ENCODE assay signal across 18 cellular contexts in genomic region chr20:47668313-47669156, GRCh38.
A peak's percentile ranks its signal among the peaks of the same experiment; 100 is the strongest.
DNase-seq lines count a peak whose midpoint lies in the region; ATAC-seq, FAIRE-seq and TF ChIP-seq lines count a peak whose summit lies in the region.
"Had no signal": no experiment of that assay in that cellular context is flagged by ENCODE, and none has a peak within 500 bp of the region (broad histone marks: within the 10 kb centered on the region; RNA-seq: fewer than 3 reads in every experiment).

No MANE protein-coding gene starts in this region.

- no peaks in the 10 kb centered on the region for H3K79me2 ChIP-seq in osteoblast (ENCODE audit: insufficient read depth, low read length)

- peaks cover 16% of the 10 kb centered on the region for H3K36me3 Mint-ChIP-seq in central memory CD8-positive, alpha-beta T cell (ENCODE audit: insufficient read depth)

- H3K36me3 ChIP-seq in BLaER1 treated with 17β-estradiol and CSF1 and Interleukin-3, amounts not matched to agents 10 nM and 100 nM: peaks cover 0 to 61% (median 0%) of the 10 kb centered on the region in 11 experiments; a peak in 4 of 22 replicates
- no peaks in the 10 kb centered on the region for H3K36me3 ChIP-seq in osteoblast (ENCODE audit: insufficient read depth, low read length)

- no peaks in the 10 kb centered on the region for H3K9me3 Mint-ChIP-seq in central memory CD8-positive, alpha-beta T cell

- H3K4me3 Mint-ChIP-seq in central memory CD8-positive, alpha-beta T cell: no peak overlapping the region

- H3K4me3 ChIP-seq in BLaER1 treated with 17β-estradiol and CSF1 and Interleukin-3, amounts not matched to agents 10 nM and 100 nM: no peak overlapping the region
- no peak overlapping the region for H3K4me3 ChIP-seq in osteoblast (ENCODE audit: insufficient read depth, low read length)

- H3K9me3 ChIP-seq in BLaER1 treated with 17β-estradiol and CSF1 and Interleukin-3, amounts not matched to agents 10 nM and 100 nM (replicated peaks in 1 of 11): no peaks in the 10 kb centered on the region
- no peaks in the 10 kb centered on the region for H3K9me3 ChIP-seq in osteoblast (ENCODE audit: low read depth, low read length)
- H3K9me3 ChIP-seq: BE2C had no signal

- peak; percentile 28 for FAIRE-seq in HTR-8/SVneo (lab: Jason Lieb, UNC)
- FAIRE-seq: GM12891, GM19239 had no signal

- TF ChIP-seq CTCF in osteoblast (IDR thresholded peaks at IDR 0.05; ENCODE audit: extremely low read depth, low read depth, low read length) (no peak), omental fat pad (IDR thresholded peaks at IDR 0.05) (no peak)

- peaks cover 10% of the 10 kb centered on the region for H3K4me1 Mint-ChIP-seq in central memory CD8-positive, alpha-beta T cell

- H3K27me3 ChIP-seq in BLaER1 treated with 17β-estradiol and CSF1 and Interleukin-3, amounts not matched to agents 10 nM and 100 nM: no peaks in the 10 kb centered on the region
- H3K27me3 ChIP-seq in osteoblast (ENCODE audit: insufficient read depth, low read length): no peaks in the 10 kb centered on the region
- H3K27me3 ChIP-seq: BE2C had no signal

- DNase-seq in HTR-8/SVneo (ENCODE audit: insufficient read length, low spot score) (no peak), osteoblast (ENCODE audit: insufficient read length, low spot score, missing footprints) (peak; percentile 83), ureter (ENCODE audit: low spot score) (no peak), omental fat pad (ENCODE audit: low spot score) (no peak)
- no peak for DNase-seq in central memory CD8-positive, alpha-beta T cell (ENCODE audit: low spot score in 2 of 2)
- DNase-seq: ACHN, BE2C, HCEC 1CT, NCI-H1092, NCI-H748 treated with DMSO at 0.1 percent for 48 hours, SHP77 treated with DMSO at 0.1 percent for 48 hours had no signal

- no peak overlapping the region for H3K27ac ChIP-seq in BLaER1 treated with 17β-estradiol and CSF1 and Interleukin-3, amounts not matched to agents 10 nM and 100 nM
- no peak overlapping the region for H3K27ac ChIP-seq in osteoblast (ENCODE audit: low read depth, low read length)
- H3K27ac ChIP-seq: KMS-11 had no signal

- no peak for ATAC-seq in central memory CD8-positive, alpha-beta T cell (replicated peaks; ENCODE audit: extremely low read depth, poor library complexity, severe bottlenecking)
- no peak for ATAC-seq in HG02970 (IDR thresholded peaks at IDR 0.05; ENCODE audit: low FRiP score, unreplicated experiment)
- no peak for ATAC-seq in GM18873 (IDR thresholded peaks at IDR 0.05; ENCODE audit: low FRiP score, unreplicated experiment)
- no peak for ATAC-seq in omental fat pad (ENCODE audit: low FRiP score)
- ATAC-seq: Panc1 had no signal

- H3K4me1 ChIP-seq in BLaER1 treated with 17β-estradiol and CSF1 and Interleukin-3, amounts not matched to agents 10 nM and 100 nM: peaks cover 5 to 29% (median 23%) of the 10 kb centered on the region in 10 experiments; a peak in 18 of 20 replicates
- H3K4me1 ChIP-seq in osteoblast (ENCODE audit: insufficient read depth, low read length): no peaks in the 10 kb centered on the region
- H3K4me1 ChIP-seq: BE2C had no signal

- peaks cover 0 to 28% (median 0%) of the 10 kb centered on the region in 11 experiments; a peak in 6 of 22 replicates for H4K20me1 ChIP-seq in BLaER1 treated with 17β-estradiol and CSF1 and Interleukin-3, amounts not matched to agents 10 nM and 100 nM
- peaks cover 2% of the 10 kb centered on the region for H4K20me1 ChIP-seq in osteoblast (ENCODE audit: insufficient read depth, low read length)

- no peaks in the 10 kb centered on the region for H3K27me3 Mint-ChIP-seq in central memory CD8-positive, alpha-beta T cell

- no peak overlapping the region for H2AFZ ChIP-seq in osteoblast (ENCODE audit: low read length)

- peak overlapping the region in 8 of 11 experiments; percentile 19 to 65 (median 44); a peak in 12 of 22 replicates for H3K4me2 ChIP-seq in BLaER1 treated with 17β-estradiol and CSF1 and Interleukin-3, amounts not matched to agents 10 nM and 100 nM
- H3K4me2 ChIP-seq in osteoblast (ENCODE audit: insufficient read depth, low read length): no peak overlapping the region
- H3K4me2 ChIP-seq: KMS-11 had no signal

- no peak overlapping the region for H3K9ac ChIP-seq in BLaER1 treated with 17β-estradiol and CSF1 and Interleukin-3, amounts not matched to agents 10 nM and 100 nM
- H3K9ac ChIP-seq: KMS-11 had no signal

- peak overlapping the region; percentile 56 for H3K27ac Mint-ChIP-seq in central memory CD8-positive, alpha-beta T cell (ENCODE audit: low read depth)
